Comparison of ENCODE assay signal across 22 cellular contexts in the genomic region with DNA sequence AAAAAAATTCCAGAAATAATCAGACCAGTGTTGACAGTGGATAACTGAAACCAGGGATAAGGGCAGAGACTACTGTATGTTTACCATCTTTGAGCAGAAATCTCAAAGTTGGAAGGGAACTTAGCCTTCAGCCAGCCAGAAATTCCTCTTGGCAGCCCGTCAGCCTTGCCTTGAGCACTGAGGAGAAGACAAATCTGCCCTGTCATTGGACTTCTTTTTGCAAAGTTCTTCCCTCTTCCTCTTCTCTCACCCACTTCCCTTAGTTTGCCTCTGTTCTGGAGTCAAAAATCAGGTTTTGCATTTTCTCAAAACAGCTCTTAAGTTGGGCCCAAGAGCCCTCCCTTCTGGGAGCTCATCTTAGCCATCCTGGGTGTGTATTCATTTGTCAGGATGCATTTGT. TPM values are rescaled to one million over a fixed set of nuclear protein-coding genes. Genes with fewer than 3 reads are reported as not detected.
DNase-seq lines count a peak whose midpoint lies in the region; ATAC-seq, FAIRE-seq and TF ChIP-seq lines count a peak whose summit lies in the region.
"Had no signal": no experiment of that assay in that cellular context is flagged by ENCODE, and none has a peak within 500 bp of the region (broad histone marks: within the 10 kb centered on the region; RNA-seq: fewer than 3 reads in every experiment).

No MANE protein-coding gene starts in this region.

- peaks cover 41% of the 10 kb centered on the region for H3K36me3 Mint-ChIP-seq in activated naive CD4-positive, alpha-beta T cell treated with anti-CD3 and anti-CD28 coated beads for 36 hours (ENCODE audit: low read depth)
- peaks cover 20 to 25% of the 10 kb centered on the region in 2 donors for H3K36me3 Mint-ChIP-seq in activated naive CD4-positive, alpha-beta T cell treated with anti-CD3 and anti-CD28 coated beads, Interleukin-2, amount 50 U/mL, for 72 hours
- peaks cover 22% of the 10 kb centered on the region for H3K36me3 Mint-ChIP-seq in progenitor cell of endocrine pancreas (ENCODE audit: insufficient read depth)
- peaks cover 100% of the 10 kb centered on the region for H3K36me3 Mint-ChIP-seq in stimulated activated effector memory CD8-positive, alpha-beta T cell treated with anti-CD3 and anti-CD28 coated beads, Interleukin-12 subunit alpha, Interleukin-12 subunit beta, amount 100 ng/mL, for 72 hours

- H3K4me1 Mint-ChIP-seq in activated naive CD4-positive, alpha-beta T cell treated with anti-CD3 and anti-CD28 coated beads for 36 hours (ENCODE audit: low read depth), result peaks cover 30% of the 10 kb centered on the region
- peaks cover 2% of the 10 kb centered on the region for H3K4me1 Mint-ChIP-seq in progenitor cell of endocrine pancreas (ENCODE audit: low read depth)
- peaks cover 25% of the 10 kb centered on the region for H3K4me1 Mint-ChIP-seq in stimulated activated effector memory CD8-positive, alpha-beta T cell treated with anti-CD3 and anti-CD28 coated beads, Interleukin-12 subunit alpha, Interleukin-12 subunit beta, amount 100 ng/mL, for 72 hours

- intact Hi-C loops in activated naive CD4-positive, alpha-beta T cell treated with anti-CD3 and anti-CD28 coated beads for 36 hours (cut with micrococcal nuclease), result no loop called here
- intact Hi-C loops in K562 (cut with micrococcal nuclease), result no loop called here

- peak overlapping the region; percentile 8; the same call in 1 of the 3 replicates for H3K27ac ChIP-seq in K562 (ENCODE audit: extremely low read depth, low read depth, low read length)
- H3K27ac ChIP-seq: hepatocyte, parathyroid adenoma, SJCRH30 had no signal

- H3K36me3 ChIP-seq in K562 (ENCODE audit: control insufficient read depth, insufficient read depth, low read length), result peaks cover 71% of the 10 kb centered on the region

- no peaks in the 10 kb centered on the region for H3K9me3 Mint-ChIP-seq in activated naive CD4-positive, alpha-beta T cell treated with anti-CD3 and anti-CD28 coated beads for 36 hours
- H3K9me3 Mint-ChIP-seq in activated naive CD4-positive, alpha-beta T cell treated with anti-CD3 and anti-CD28 coated beads, Interleukin-2, amount 50 U/mL, for 72 hours, result no peaks in the 10 kb centered on the region
- no peaks in the 10 kb centered on the region for H3K9me3 Mint-ChIP-seq in progenitor cell of endocrine pancreas (ENCODE audit: low read depth)
- H3K9me3 Mint-ChIP-seq in stimulated activated effector memory CD8-positive, alpha-beta T cell treated with anti-CD3 and anti-CD28 coated beads, Interleukin-12 subunit alpha, Interleukin-12 subunit beta, amount 100 ng/mL, for 72 hours, result no peaks in the 10 kb centered on the region

- H2AFZ ChIP-seq in K562 (ENCODE audit: low read depth, low read length), result no peak overlapping the region
- H2AFZ ChIP-seq: hepatocyte, parathyroid adenoma had no signal

- H3K27ac Mint-ChIP-seq in activated naive CD4-positive, alpha-beta T cell treated with anti-CD3 and anti-CD28 coated beads for 36 hours, result peak overlapping the region; percentile 70
- peak overlapping the region in 1 of 2 donors; percentile 56 for H3K27ac Mint-ChIP-seq in activated naive CD4-positive, alpha-beta T cell treated with anti-CD3 and anti-CD28 coated beads, Interleukin-2, amount 50 U/mL, for 72 hours
- peak overlapping the region; percentile 67 for H3K27ac Mint-ChIP-seq in progenitor cell of endocrine pancreas
- no peak overlapping the region for H3K27ac Mint-ChIP-seq in stimulated activated effector memory CD8-positive, alpha-beta T cell treated with anti-CD3 and anti-CD28 coated beads, Interleukin-12 subunit alpha, Interleukin-12 subunit beta, amount 100 ng/mL, for 72 hours

- H3K79me2 ChIP-seq in K562 (ENCODE audit: control insufficient read depth, insufficient read depth, low read length), result peaks cover 10% of the 10 kb centered on the region
- H3K79me2 ChIP-seq: parathyroid adenoma had no signal

- no peak for TF ChIP-seq RAD21 in K562 (CRISPR knock-in tag; conservative IDR thresholded peaks at IDR 0.05 in 1 of 2, IDR thresholded peaks at IDR 0.05 in 1 of 2)

- H4K20me1 ChIP-seq in K562 (replicated peaks; ENCODE audit: control insufficient read depth, insufficient read depth, low read length), result peaks cover 3% of the 10 kb centered on the region; the same call in 1 of the 2 replicates

- in situ Hi-C loops in K562 (cut with MboI), result no loop called here

- no TSS peak for BruUV-seq in K562 (replicated peaks; lab: Mats Ljungman, UMichigan)

- no peak for ATAC-seq in activated naive CD4-positive, alpha-beta T cell treated with anti-CD3 and anti-CD28 coated beads, Interleukin-2, amount 50 U/mL, for 72 hours
- ATAC-seq in K562 (peak; percentile 1; the same call in 2 of the 3 replicates), GM18517 (IDR thresholded peaks at IDR 0.05; ENCODE audit: unreplicated experiment) (no peak)
- no peak for ATAC-seq in stimulated activated effector memory CD8-positive, alpha-beta T cell treated with anti-CD3 and anti-CD28 coated beads, Interleukin-12 subunit alpha, Interleukin-12 subunit beta, amount 100 ng/mL, for 72 hours

- no peaks in the 10 kb centered on the region for H3K9me3 ChIP-seq in K562 (replicated peaks; ENCODE audit: control insufficient read depth, insufficient read depth, low read depth, low read length)
- H3K9me3 ChIP-seq: SJCRH30 had no signal

- FAIRE-seq in K562 (lab: Jason Lieb, UNC) (peak; percentile 80), GM12892 (lab: Jason Lieb, UNC) (no peak)
- FAIRE-seq: GM18507, GM19239, small intestine, urothelium cell line had no signal

- POLR2A ChIA-PET in K562 (lab: Yijun Ruan, JAX), result interaction anchor here (0.7 to 5.9 kb wide), 6 partner anchors 8 to 105 kb away, joined by 3 to 72 read pairs (median 4); no protein-coding TSS in a partner anchor

- H3K4me3 ChIP-seq in K562, result no peak overlapping the region
- H3K4me3 ChIP-seq: hepatocyte, SJCRH30 had no signal

- 33% methylated on average over 1 of the region's 1 CpG for WGBS in K562 (ENCODE audit: insufficient coverage, low coverage, missing lambda C conversion rate)

- DNase-seq in activated naive CD4-positive, alpha-beta T cell treated with anti-CD3 and anti-CD28 coated beads for 36 hours, result no peak
- no peak for DNase-seq in activated naive CD4-positive, alpha-beta T cell treated with anti-CD3 and anti-CD28 coated beads, Interleukin-2, amount 50 U/mL, for 72 hours (ENCODE audit: low spot score in 2 of 2)
- DNase-seq in NAMALWA (ENCODE audit: low spot score) (peak; percentile 41), K562 (ENCODE audit: extremely low read depth in 1 of 4, low spot score in 3 of 4) (peak in 1 of 4 experiments; percentile 24), progenitor cell of endocrine pancreas (ENCODE audit: low spot score, unreplicated experiment) (no peak), GM12892 (ENCODE audit: insufficient read length) (no peak)
- DNase-seq in stimulated activated effector memory CD8-positive, alpha-beta T cell treated with anti-CD3 and anti-CD28 coated beads, Interleukin-12 subunit alpha, Interleukin-12 subunit beta, amount 100 ng/mL, for 72 hours (ENCODE audit: low spot score in 2 of 2), result no peak
- DNase-seq: activated CD4-positive, alpha-beta T cell treated with anti-CD3 and anti-CD28 coated beads, Interleukin-2, amount 50 U/mL, for 4 hours; KBM-7; kidney glomerular epithelial cell; NCI-H1436; NCI-H226; SJCRH30; small intestine; stimulated activated naive CD4-positive, alpha-beta T cell; T1000 had no signal

- CTCF ChIA-PET in activated naive CD4-positive, alpha-beta T cell treated with anti-CD3 and anti-CD28 coated beads for 36 hours (lab: Charles Lee), result no interaction called here
- CTCF ChIA-PET in K562 (lab: Yijun Ruan, JAX; ENCODE audit: low intra/inter-chr PET ratio), result no interaction called here

- no peak overlapping the region for H3K4me2 ChIP-seq in K562 (ENCODE audit: insufficient read depth, low read length)
- H3K4me2 ChIP-seq: hepatocyte had no signal

- H3K4me1 ChIP-seq in K562 (replicated peaks in 1 of 2; ENCODE audit: control insufficient read depth in 2 of 2, insufficient read depth in 2 of 2, low read length in 2 of 2), result peaks cover under 1 to 24% of the 10 kb centered on the region in 2 experiments; a peak in 3 of 5 replicates
- H3K4me1 ChIP-seq: parathyroid adenoma had no signal

- no peak for TF ChIP-seq POLR2A in K562 (conservative IDR thresholded peaks at IDR 0.05)
- no peak for TF ChIP-seq POLR2A in GM12892 (IDR thresholded peaks at IDR 0.05; ENCODE audit: low read depth, low read length)

- TF ChIP-seq CTCF in K562 (IDR thresholded peaks at IDR 0.05 in 2 of 3, conservative IDR thresholded peaks at IDR 0.05 in 1 of 3; ENCODE audit: insufficient read depth in 2 of 3, low read depth in 1 of 3, low read length in 3 of 3) (no peak), progenitor cell of endocrine pancreas (IDR thresholded peaks at IDR 0.05; ENCODE audit: unreplicated experiment) (no peak)

- no peak for TF ChIP-seq EP300 in K562 (IDR thresholded peaks at IDR 0.05; ENCODE audit: low read length)

- H3K4me3 Mint-ChIP-seq in activated naive CD4-positive, alpha-beta T cell treated with anti-CD3 and anti-CD28 coated beads for 36 hours, result no peak overlapping the region
- no peak overlapping the region for H3K4me3 Mint-ChIP-seq in progenitor cell of endocrine pancreas (ENCODE audit: low read depth)
- H3K4me3 Mint-ChIP-seq in stimulated activated effector memory CD8-positive, alpha-beta T cell treated with anti-CD3 and anti-CD28 coated beads, Interleukin-12 subunit alpha, Interleukin-12 subunit beta, amount 100 ng/mL, for 72 hours, result no peak overlapping the region

- no peaks in the 10 kb centered on the region for H3K27me3 Mint-ChIP-seq in activated naive CD4-positive, alpha-beta T cell treated with anti-CD3 and anti-CD28 coated beads for 36 hours (ENCODE audit: low read depth)
- no peaks in the 10 kb centered on the region for H3K27me3 Mint-ChIP-seq in progenitor cell of endocrine pancreas

- no peak overlapping the region for H3K9ac ChIP-seq in K562 (ENCODE audit: insufficient read depth in 1 of 2, low read depth in 2 of 2, low read length in 2 of 2)
- H3K9ac ChIP-seq: parathyroid adenoma had no signal

- no peaks in the 10 kb centered on the region for H3K27me3 ChIP-seq in K562 (ENCODE audit: control insufficient read depth in 2 of 2, insufficient read depth in 2 of 2, low read length in 2 of 2)
- H3K27me3 ChIP-seq: hepatocyte, SJCRH30 had no signal

- H3K9me1 ChIP-seq in K562 (ENCODE audit: control insufficient read depth, insufficient read depth, low read length), result no peaks in the 10 kb centered on the region

RNA-seq across cellular contexts. Expression of a gene that starts 6.2 kb away (rescaled TPM):
- 100 to 1,000 TPM; 276 to 289 TPM for total RNA-seq in activated naive CD4-positive, alpha-beta T cell treated with anti-CD3 and anti-CD28 coated beads for 36 hours
- 100 to 1,000 TPM; 235 to 315 TPM for total RNA-seq in activated naive CD4-positive, alpha-beta T cell treated with anti-CD3 and anti-CD28 coated beads, Interleukin-2, amount 50 U/mL, for 72 hours
- 141 and 307 TPM in 2 replicates for total RNA-seq in K562 (2011; cell fraction: chromatin; rRNA removed; ENCODE audit: low replicate concordance)
- 333 and 347 TPM in 2 replicates for total RNA-seq in K562 (2011; cell fraction: nucleolus; rRNA removed)
- total RNA-seq in K562 (2011; cell fraction: nucleoplasm; rRNA removed), result 204 and 233 TPM in 2 replicates
- total RNA-seq in K562 (2014; rRNA removed) (366 and 468 TPM in 2 replicates), K562 (2014; rRNA removed; fragmentation: Illumina TruSeq; extraction: Trizol) (202 and 249 TPM in 2 replicates), K562 (2015; rRNA removed; fragmentation: Illumina TruSeq; extraction: Trizol) (255 and 256 TPM in 2 replicates), K562 (2021) (410 and 434 TPM in 2 replicates), progenitor cell of endocrine pancreas (158 and 168 TPM in 2 replicates)
- polyA plus RNA-seq in K562 (2011; rRNA removed) (174 and 217 TPM in 2 replicates), K562 (2014; fragmentation: Illumina TruSeq; extraction: Trizol) (354 and 374 TPM in 2 replicates), K562 (2014; fragmentation: Nextera tagmentation; extraction: Ambion mirVana) (10 to 100 TPM; 34.1 to 71.2 TPM), K562 (2014; rRNA removed) (275 and 298 TPM in 2 replicates)
- polyA plus RNA-seq in K562 (2011; cell fraction: cytosol; rRNA removed), result 203 and 308 TPM in 2 replicates
- 506 and 760 TPM in 2 replicates for polyA plus RNA-seq in K562 (2011; cell fraction: nucleus; rRNA removed)
- polyA plus RNA-seq in K562 (2012), result 267 and 370 TPM in 2 replicates
- polyA minus RNA-seq in K562 (2011; rRNA and poly(A)+ RNA removed), result 73.7 and 83.7 TPM in 2 replicates
- 105 and 124 TPM in 2 replicates for polyA minus RNA-seq in K562 (2011; cell fraction: cytosol; rRNA and poly(A)+ RNA removed)
- polyA minus RNA-seq in K562 (2011; cell fraction: nucleus; rRNA and poly(A)+ RNA removed), result 69.0 and 71.4 TPM in 2 replicates
- 154 TPM for polyA plus RNA-seq in GM12892 (2012; ENCODE audit: missing spikeins)

RNA-seq across cellular contexts. Expression of a gene that starts 17.1 kb away (rescaled TPM):
- 100 to 1,000 TPM; 392 to 408 TPM for total RNA-seq in activated naive CD4-positive, alpha-beta T cell treated with anti-CD3 and anti-CD28 coated beads for 36 hours
- 100 to 1,000 TPM; 317 to 377 TPM for total RNA-seq in activated naive CD4-positive, alpha-beta T cell treated with anti-CD3 and anti-CD28 coated beads, Interleukin-2, amount 50 U/mL, for 72 hours
- 649 and 780 TPM in 2 replicates for total RNA-seq in K562 (2011; cell fraction: chromatin; rRNA removed; ENCODE audit: low replicate concordance)
- 305 and 317 TPM in 2 replicates for total RNA-seq in K562 (2011; cell fraction: nucleolus; rRNA removed)
- total RNA-seq in K562 (2011; cell fraction: nucleoplasm; rRNA removed), result 402 and 422 TPM in 2 replicates
- total RNA-seq in K562 (2014; rRNA removed) (62.2 and 78.2 TPM in 2 replicates), K562 (2014; rRNA removed; fragmentation: Illumina TruSeq; extraction: Trizol) (37.2 and 38.7 TPM in 2 replicates), K562 (2015; rRNA removed; fragmentation: Illumina TruSeq; extraction: Trizol) (35.7 and 36.4 TPM in 2 replicates), K562 (2021) (233 and 280 TPM in 2 replicates), progenitor cell of endocrine pancreas (248 and 256 TPM in 2 replicates)
- polyA plus RNA-seq in K562 (2011; rRNA removed) (25.1 and 43.6 TPM in 2 replicates), K562 (2014; fragmentation: Illumina TruSeq; extraction: Trizol) (130 and 193 TPM in 2 replicates), K562 (2014; fragmentation: Nextera tagmentation; extraction: Ambion mirVana) (1 to 10 TPM; 3.8 to 6.5 TPM), K562 (2014; rRNA removed) (115 and 145 TPM in 2 replicates)
- 32.0 and 34.3 TPM in 2 replicates for polyA plus RNA-seq in K562 (2011; cell fraction: cytosol; rRNA removed)
- 272 and 340 TPM in 2 replicates for polyA plus RNA-seq in K562 (2011; cell fraction: nucleus; rRNA removed)
- 146 and 261 TPM in 2 replicates for polyA plus RNA-seq in K562 (2012)
- polyA minus RNA-seq in K562 (2011; rRNA and poly(A)+ RNA removed), result 37.4 and 45.8 TPM in 2 replicates
- polyA minus RNA-seq in K562 (2011; cell fraction: cytosol; rRNA and poly(A)+ RNA removed), result 89.4 and 177 TPM in 2 replicates
- polyA minus RNA-seq in K562 (2011; cell fraction: nucleus; rRNA and poly(A)+ RNA removed), result 75.4 and 98.7 TPM in 2 replicates
- polyA plus RNA-seq in GM12892 (2012; ENCODE audit: missing spikeins), result 68.5 TPM

RNA-seq across cellular contexts. Expression of a gene that starts 23.7 kb away (rescaled TPM):
- total RNA-seq in activated naive CD4-positive, alpha-beta T cell treated with anti-CD3 and anti-CD28 coated beads for 36 hours, result 10 to 100 TPM; 28.4 to 33.9 TPM
- 10 to 100 TPM; 41.1 to 55.5 TPM for total RNA-seq in activated naive CD4-positive, alpha-beta T cell treated with anti-CD3 and anti-CD28 coated beads, Interleukin-2, amount 50 U/mL, for 72 hours
- total RNA-seq in K562 (2011; cell fraction: chromatin; rRNA removed; ENCODE audit: low replicate concordance), result 80.7 and 204 TPM in 2 replicates
- total RNA-seq in K562 (2011; cell fraction: nucleolus; rRNA removed), result 124 and 147 TPM in 2 replicates
- total RNA-seq in K562 (2011; cell fraction: nucleoplasm; rRNA removed), result 94.3 and 96.1 TPM in 2 replicates
- 24.7 and 25.9 TPM in 2 replicates for total RNA-seq in K562 (2014; rRNA removed)
- total RNA-seq in K562 (2014; rRNA removed; fragmentation: Illumina TruSeq; extraction: Trizol), result 4.2 and 9.5 TPM in 2 replicates
- total RNA-seq in K562 (2015; rRNA removed; fragmentation: Illumina TruSeq; extraction: Trizol), result 15.3 and 16.8 TPM in 2 replicates
- 52.5 and 58.2 TPM in 2 replicates for total RNA-seq in K562 (2021)
- 12.3 and 23.7 TPM in 2 replicates for polyA plus RNA-seq in K562 (2011; rRNA removed)
- polyA plus RNA-seq in K562 (2011; cell fraction: cytosol; rRNA removed), result 17.1 and 29.3 TPM in 2 replicates
- polyA plus RNA-seq in K562 (2011; cell fraction: nucleus; rRNA removed), result 163 and 237 TPM in 2 replicates
- 36.6 and 51.3 TPM in 2 replicates for polyA plus RNA-seq in K562 (2012)
- 39.4 and 43.6 TPM in 2 replicates for polyA plus RNA-seq in K562 (2014; fragmentation: Illumina TruSeq; extraction: Trizol)
- polyA plus RNA-seq in K562 (2014; fragmentation: Nextera tagmentation; extraction: Ambion mirVana), result under 1 TPM; 0.18 to 0.53 TPM
- polyA plus RNA-seq in K562 (2014; rRNA removed), result 41.7 and 42.5 TPM in 2 replicates
- 3.2 and 4.6 TPM in 2 replicates for polyA minus RNA-seq in K562 (2011; rRNA and poly(A)+ RNA removed)
- polyA minus RNA-seq in K562 (2011; cell fraction: cytosol; rRNA and poly(A)+ RNA removed), result 8.1 and 11.8 TPM in 2 replicates
- 28.5 and 28.7 TPM in 2 replicates for polyA minus RNA-seq in K562 (2011; cell fraction: nucleus; rRNA and poly(A)+ RNA removed)
- 72.8 and 75.1 TPM in 2 replicates for total RNA-seq in progenitor cell of endocrine pancreas
- 19.9 TPM for polyA plus RNA-seq in GM12892 (2012; ENCODE audit: missing spikeins)

RNA-seq across cellular contexts. Expression of a gene that starts 38.4 kb away (rescaled TPM):
- total RNA-seq in activated naive CD4-positive, alpha-beta T cell treated with anti-CD3 and anti-CD28 coated beads for 36 hours, result 1 to 10 TPM; 4.2 to 5.3 TPM
- total RNA-seq in activated naive CD4-positive, alpha-beta T cell treated with anti-CD3 and anti-CD28 coated beads, Interleukin-2, amount 50 U/mL, for 72 hours, result 1 to 10 TPM; 4.7 to 7.4 TPM
- 19.9 and 68.6 TPM in 2 replicates for total RNA-seq in K562 (2011; cell fraction: chromatin; rRNA removed; ENCODE audit: low replicate concordance)
- 13.0 and 15.8 TPM in 2 replicates for total RNA-seq in K562 (2011; cell fraction: nucleolus; rRNA removed)
- 17.7 and 18.4 TPM in 2 replicates for total RNA-seq in K562 (2011; cell fraction: nucleoplasm; rRNA removed)
- total RNA-seq in K562 (2014; rRNA removed), result 0.41 and 0.65 TPM in 2 replicates
- total RNA-seq in K562 (2014; rRNA removed; fragmentation: Illumina TruSeq; extraction: Trizol), result 0.64 and 0.65 TPM in 2 replicates
- 0.65 and 1.9 TPM in 2 replicates for total RNA-seq in K562 (2015; rRNA removed; fragmentation: Illumina TruSeq; extraction: Trizol)
- 2.3 and 2.6 TPM in 2 replicates for total RNA-seq in K562 (2021)
- polyA plus RNA-seq in K562 (2011; rRNA removed), result 1.2 and 3.1 TPM in 2 replicates
- 1.5 and 2.5 TPM in 2 replicates for polyA plus RNA-seq in K562 (2011; cell fraction: cytosol; rRNA removed)
- polyA plus RNA-seq in K562 (2011; cell fraction: nucleus; rRNA removed), result 27.8 and 31.5 TPM in 2 replicates
- polyA plus RNA-seq in K562 (2012), result 2.8 and 6.1 TPM in 2 replicates
- polyA plus RNA-seq in K562 (2014; fragmentation: Illumina TruSeq; extraction: Trizol), result 1.8 TPM in 2 replicates
- polyA plus RNA-seq in K562 (2014; fragmentation: Nextera tagmentation; extraction: Ambion mirVana), result under 1 TPM; 0.25 to 0.58 TPM
- polyA plus RNA-seq in K562 (2014; rRNA removed), result 1.4 and 1.8 TPM in 2 replicates
- polyA minus RNA-seq in K562 (2011; rRNA and poly(A)+ RNA removed), result 0.60 and 2.1 TPM in 2 replicates
- polyA minus RNA-seq in K562 (2011; cell fraction: cytosol; rRNA and poly(A)+ RNA removed), result 0.76 and 1.4 TPM in 2 replicates
- 2.0 and 4.8 TPM in 2 replicates for polyA minus RNA-seq in K562 (2011; cell fraction: nucleus; rRNA and poly(A)+ RNA removed)
- total RNA-seq in progenitor cell of endocrine pancreas, result 2.7 and 3.0 TPM in 2 replicates
- 1.8 TPM for polyA plus RNA-seq in GM12892 (2012; ENCODE audit: missing spikeins)
